In the genomic region with DNA sequence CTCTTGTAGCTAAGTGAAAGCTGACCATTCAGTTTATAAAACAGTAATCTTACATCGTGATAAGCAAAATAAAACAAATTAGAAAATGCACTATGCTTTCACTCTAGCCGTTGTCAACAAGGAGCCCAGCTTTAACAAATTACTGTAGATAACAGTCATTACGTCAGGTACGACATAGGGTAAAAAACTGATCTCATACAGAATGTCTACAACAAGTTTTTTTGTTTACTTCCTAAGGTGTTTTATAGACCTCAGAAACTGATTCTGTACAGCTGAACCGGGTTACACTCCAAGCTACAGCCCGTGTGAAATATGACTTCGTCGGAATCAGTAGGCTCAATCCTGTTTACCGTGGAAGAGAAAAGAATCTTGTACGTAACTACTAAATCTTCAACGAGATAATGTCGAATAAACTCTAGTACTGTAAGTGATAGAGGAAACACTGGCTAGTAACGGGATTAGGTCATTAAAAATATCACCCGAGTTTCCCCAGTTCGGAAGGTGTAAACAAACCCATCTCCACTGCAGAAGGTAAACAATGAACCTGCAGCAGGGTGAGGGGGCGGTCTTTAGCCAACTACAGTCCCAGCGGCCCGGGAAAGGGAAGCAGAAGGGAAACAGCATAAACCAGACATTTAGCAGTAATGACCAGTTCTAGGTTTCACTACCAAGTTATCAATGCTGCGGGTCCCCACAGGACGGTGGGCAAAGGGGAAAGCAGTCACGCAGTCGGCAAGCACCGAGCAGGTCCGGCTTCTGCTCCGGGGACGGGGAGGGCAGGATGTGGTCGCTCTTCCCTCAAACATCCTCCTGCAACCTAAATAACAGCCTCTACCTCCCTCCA, we compare ENCODE assay signal across 8 cellular contexts. TPM values are rescaled to one million over a fixed set of nuclear protein-coding genes. Genes with fewer than 3 reads are reported as not detected.
DNase-seq lines count a peak whose midpoint lies in the region; ATAC-seq, FAIRE-seq and TF ChIP-seq lines count a peak whose summit lies in the region.

No MANE protein-coding gene starts in this region.

- no peaks in the 10 kb centered on the region for H3K9me3 Mint-ChIP-seq in osteocyte (ENCODE audit: unreplicated experiment)

- no peaks in the 10 kb centered on the region for H3K27me3 Mint-ChIP-seq in osteocyte (ENCODE audit: unreplicated experiment)

- H3K4me3 ChIP-seq in tibial artery: peak overlapping the region; percentile 99

- peaks cover 0 to 49% (median 19%) of the 10 kb centered on the region in 4 donors for H3K4me1 ChIP-seq in tibial artery

- ATAC-seq in GM21390 (IDR thresholded peaks at IDR 0.05; ENCODE audit: unreplicated experiment) (peak; percentile 35), Right ventricle myocardium inferior (no peak)

- H3K27ac Mint-ChIP-seq in osteocyte (ENCODE audit: unreplicated experiment): peak overlapping the region; percentile 91

- H3K4me3 Mint-ChIP-seq in osteocyte (ENCODE audit: unreplicated experiment): peak overlapping the region; percentile 87

- peak; percentile 62 for FAIRE-seq in HTR-8/SVneo (lab: Jason Lieb, UNC)

- intact Hi-C loops in Right ventricle myocardium inferior (cut with DNase I) (loop anchor here (5.0 kb wide), 1 partner anchor 56 kb away; no protein-coding TSS in a partner anchor), tibial artery (cut with DNase I; ENCODE audit: low total_unique reads) (loop anchor here (5.0 kb wide), 1 partner anchor 56 kb away; no protein-coding TSS in a partner anchor)

- DNase-seq in DMS53 (lab: John Stamatoyannopoulos, UW): peak; percentile 80
- DNase-seq in HTR-8/SVneo (ENCODE audit: insufficient read length, low spot score): peak; percentile 61
- peak; percentile 60 for DNase-seq in RWPE1 (ENCODE audit: low spot score)
- DNase-seq in activated naive CD4-positive, alpha-beta T cell treated with anti-CD3 and anti-CD28 coated beads, Interleukin-2, amount 50 U/mL, for 16 hours: peak; percentile 36
- peak; percentile 71 for DNase-seq in Right ventricle myocardium inferior (ENCODE audit: missing footprints)
- DNase-seq in osteocyte (ENCODE audit: extremely low spot score, unreplicated experiment): no peak
- DNase-seq in tibial artery: peak; percentile 26 to 68

- peak overlapping the region; percentile 98 for H3K27ac ChIP-seq in RWPE1
- peak overlapping the region; percentile 99 to 100 for H3K27ac ChIP-seq in tibial artery

- no peaks in the 10 kb centered on the region for H3K9me3 ChIP-seq in tibial artery

- H3K36me3 ChIP-seq in tibial artery: peaks cover 0 to 6% (median 0%) of the 10 kb centered on the region in 3 donors

- H3K4me1 Mint-ChIP-seq in osteocyte (ENCODE audit: unreplicated experiment): peaks cover 41% of the 10 kb centered on the region

- peaks cover 5% of the 10 kb centered on the region for H3K36me3 Mint-ChIP-seq in osteocyte (ENCODE audit: unreplicated experiment)

- H3K27me3 ChIP-seq in tibial artery: no peaks in the 10 kb centered on the region

- TF ChIP-seq CTCF in RWPE1 (conservative IDR thresholded peaks at IDR 0.05; ENCODE audit: low read depth): no peak
- no peak for TF ChIP-seq CTCF in osteocyte (IDR thresholded peaks at IDR 0.05)
- TF ChIP-seq CTCF in tibial artery (IDR thresholded peaks at IDR 0.05): no peak

- CTCF ChIA-PET in RWPE1 (lab: Yijun Ruan, JAX): interaction anchor here (0.5 to 0.6 kb wide), 2 partner anchors 62 to 223 kb away, joined by 3 read pairs; no protein-coding TSS in a partner anchor

- POLR2A ChIA-PET in RWPE1 (lab: Yijun Ruan, JAX; ENCODE audit: low non-redundant PET): no interaction called here

RNA-seq across cellular contexts. Expression of a gene that starts 1.1 kb away (rescaled TPM):
- total RNA-seq in Right ventricle myocardium inferior (26.0 TPM), osteocyte (31.2 and 32.9 TPM in 2 replicates)
